ENCODE assay signal across 34 cellular contexts in genomic region chr7:104007614-104008013, GRCh38. TPM values are rescaled to one million over a fixed set of nuclear protein-coding genes. Genes with fewer than 3 reads are reported as not detected.
"Had no signal": no experiment of that assay in that cellular context is flagged by ENCODE, and none has a peak within 500 bp of the region (broad histone marks: within the 10 kb centered on the region; RNA-seq: fewer than 3 reads in every experiment).

No MANE protein-coding gene starts in this region.

- H3K27me3 ChIP-seq: ascending aorta, cardiac muscle cell had no signal

- H3K36me3 ChIP-seq: ascending aorta, cardiac muscle cell, WERI-Rb-1 had no signal

- H3K9me3 ChIP-seq: ascending aorta had no signal

- ATAC-seq: activated CD4-positive, alpha-beta T cell treated with anti-CD3 and anti-CD28 coated beads for 36 hours; activated CD4-positive, CD25-positive, alpha-beta regulatory T cell treated with anti-CD3 and anti-CD28 coated beads, Interleukin-2, amount 50 U/mL, for 24 hours; activated CD8-positive, alpha-beta memory T cell treated with anti-CD3 and anti-CD28 coated beads, Interleukin-2, amount 10 ng/mL, durations not matched to agents 7 days and 5 days; activated CD8-positive, alpha-beta T cell treated with anti-CD3 and anti-CD28 coated beads, Interleukin-2, amount 10 ng/mL, durations not matched to agents 7 days and 5 days; activated naive CD8-positive, alpha-beta T cell treated with anti-CD3 and anti-CD28 coated beads, Interleukin-2, amount 50 U/mL, for 24 hours; T-cell; T-helper 17 cell; WTC11 had no signal

- DNase-seq: activated CD4-positive, alpha-beta memory T cell treated with anti-CD3 and anti-CD28 coated beads, Interleukin-2, amount 10 ng/mL, durations not matched to agents 7 days and 5 days; activated CD4-positive, alpha-beta T cell treated with anti-CD3 and anti-CD28 coated beads for 1 hour; activated CD4-positive, alpha-beta T cell treated with anti-CD3 and anti-CD28 coated beads for 36 hours; activated CD4-positive, alpha-beta T cell treated with anti-CD3 and anti-CD28 coated beads for 48 hours; activated CD4-positive, alpha-beta T cell treated with anti-CD3 and anti-CD28 coated beads, Interleukin-2, amount 10 ng/mL, durations not matched to agents 7 days and 5 days; activated CD4-positive, alpha-beta T cell treated with anti-CD3 and anti-CD28 coated beads, Interleukin-2, amount 50 U/mL, for 48 hours; activated CD4-positive, CD25-positive, alpha-beta regulatory T cell; activated CD8-positive, alpha-beta memory T cell treated with anti-CD3 and anti-CD28 coated beads for 24 hours; activated CD8-positive, alpha-beta memory T cell treated with anti-CD3 and anti-CD28 coated beads, Interleukin-2, amount 10 ng/mL, durations not matched to agents 7 days and 5 days; activated CD8-positive, alpha-beta memory T cell treated with anti-CD3 and anti-CD28 coated beads, Interleukin-2, amount 50 U/mL, for 48 hours; activated CD8-positive, alpha-beta T cell treated with anti-CD3 and anti-CD28 coated beads, Interleukin-2, amount 10 ng/mL, durations not matched to agents 7 days and 5 days; activated effector memory CD4-positive, alpha-beta T cell treated with Interleukin-2 at 50 U/mL for 16 hours; activated gamma-delta T cell; activated naive CD4-positive, alpha-beta T cell treated with anti-CD3 and anti-CD28 coated beads, Interleukin-2, amount 10 ng/mL, durations not matched to agents 7 days and 5 days; activated naive CD4-positive, alpha-beta T cell treated with Interleukin-2 at 50 U/mL for 16 hours; activated naive CD8-positive, alpha-beta T cell treated with anti-CD3 and anti-CD28 coated beads, Interleukin-2, amount 10 ng/mL, durations not matched to agents 7 days and 5 days; activated naive CD8-positive, alpha-beta T cell treated with anti-CD3 and anti-CD28 coated beads, Interleukin-2, amount 50 U/mL, for 24 hours; activated T-cell treated with anti-CD3 and anti-CD28 coated beads, Interleukin-2, amount 50 U/mL, for 24 hours; activated T-cell treated with anti-CD3 and anti-CD28 coated beads, Interleukin-2, amount 50 U/mL, for 48 hours; amygdala; anterior cingulate cortex; caudate nucleus; cerebellar nuclear complex; T-cell; T-helper 17 cell; WERI-Rb-1 had no signal

- H3K27ac ChIP-seq: ascending aorta, cardiac muscle cell, WERI-Rb-1 had no signal

- H3K4me1 ChIP-seq: ascending aorta had no signal

- H3K4me3 ChIP-seq: ascending aorta, cardiac muscle cell had no signal

RNA-seq across cellular contexts. Expression of gene RELN, which starts 18.2 kb away (rescaled TPM):
- total RNA-seq: activated CD4-positive, alpha-beta memory T cell treated with anti-CD3 and anti-CD28 coated beads, Interleukin-2, amount 10 ng/mL, durations not matched to agents 7 days and 5 days; activated CD4-positive, alpha-beta T cell treated with anti-CD3 and anti-CD28 coated beads for 36 hours; activated CD4-positive, alpha-beta T cell treated with anti-CD3 and anti-CD28 coated beads, Interleukin-2, amount 10 ng/mL, durations not matched to agents 7 days and 5 days; activated CD8-positive, alpha-beta memory T cell treated with anti-CD3 and anti-CD28 coated beads, Interleukin-2, amount 10 ng/mL, durations not matched to agents 7 days and 5 days; activated CD8-positive, alpha-beta T cell treated with anti-CD3 and anti-CD28 coated beads, Interleukin-2, amount 10 ng/mL, durations not matched to agents 7 days and 5 days; activated naive CD8-positive, alpha-beta T cell treated with anti-CD3 and anti-CD28 coated beads, Interleukin-2, amount 10 ng/mL, durations not matched to agents 7 days and 5 days; activated T-helper 2 cell treated with anti-CD3 and anti-CD28 coated beads, Interferon-gamma antibody, Interleukin-2, Interleukin-4, amounts not matched to agents 10 μg/mL and 5 μg/mL and 100 μg/mL, durations not matched to agents 14 hours and 24 hours and 36 hours; bronchial epithelial cell; T-helper 1 cell treated with Interleukin-12 subunit alpha and Interleukin-12 subunit beta and Interleukin-4 antibody, amounts not matched to agents 30 ng/mL and 1 ng/mL, for 36 hours; T-helper 17 cell; T-helper 2 cell treated with Interferon-gamma antibody and Interleukin-4, amounts not matched to agents 100 ng/mL and 5 ng/mL, for 36 hours had no signal
